6 cellular contexts compared by ENCODE assay signal in genomic region chr11:64241175-64241429, GRCh38. TPM values are rescaled to one million over a fixed set of nuclear protein-coding genes. Genes with fewer than 3 reads are reported as not detected.
DNase-seq lines count a peak whose midpoint lies in the region; ATAC-seq and TF ChIP-seq lines count a peak whose summit lies in the region.

No MANE protein-coding gene starts in this region.

- H3K4me3 ChIP-seq in left lung = peak overlapping the region; percentile 42 to 82

- no peaks in the 10 kb centered on the region for H3K9me3 ChIP-seq in left lung

- intact Hi-C loops in left lung (cut with DNase I) = no loop called here

- DNase-seq in left lung = no peak
- no peak for DNase-seq in UCSD-AML1 (lab: John Stamatoyannopoulos, UW; ENCODE audit: unreplicated experiment)
- DNase-seq in dedifferentiated amniotic fluid mesenchymal stem cell (ENCODE audit: extremely low spot score) = no peak
- DNase-seq in midbrain (lab: John Stamatoyannopoulos, UW) = no peak

- H3K27ac ChIP-seq in VCaP = peak overlapping the region; percentile 95
- peak overlapping the region; percentile 98 to 100 for H3K27ac ChIP-seq in left lung

- TF ChIP-seq CTCF in VCaP (conservative IDR thresholded peaks at IDR 0.05) (no peak), left lung (IDR thresholded peaks at IDR 0.05) (no peak)

- peaks cover 20 to 85% of the 10 kb centered on the region in 2 donors for H3K4me1 ChIP-seq in left lung

- ATAC-seq in GM19455 (IDR thresholded peaks at IDR 0.05; ENCODE audit: unreplicated experiment) (peak; percentile 53), left lung (peak; percentile 86)

- peaks cover 0 to 34% of the 10 kb centered on the region in 2 donors for H3K36me3 ChIP-seq in left lung

- no peaks in the 10 kb centered on the region for H3K27me3 ChIP-seq in left lung

RNA-seq across cellular contexts. Expression of gene FKBP2, which starts 0.2 kb away (rescaled TPM):
- 10 to 100 TPM; 61.9 to 66.1 TPM for total RNA-seq in left lung

RNA-seq across cellular contexts. Expression of gene PPP1R14B, which starts 5.6 kb away (rescaled TPM):
- 100 to 1,000 TPM; 154 to 200 TPM for total RNA-seq in left lung

RNA-seq across cellular contexts. Expression of gene VEGFB, which starts 6.7 kb away (rescaled TPM):
- total RNA-seq in left lung = 100 to 1,000 TPM; 107 to 132 TPM

RNA-seq across cellular contexts. Expression of gene PLCB3, which starts 10.2 kb away (rescaled TPM):
- 10 to 100 TPM; 39.1 to 42.7 TPM for total RNA-seq in left lung

RNA-seq across cellular contexts. Expression of gene DNAJC4, which starts 10.8 kb away (rescaled TPM):
- total RNA-seq in left lung = 10 to 100 TPM; 26.0 to 43.3 TPM
